20 cellular contexts compared by ENCODE assay signal in genomic region chr4:144579411-144580020, GRCh38.
DNase-seq lines count a peak whose midpoint lies in the region; ATAC-seq and TF ChIP-seq lines count a peak whose summit lies in the region.
"Had no signal": no experiment of that assay in that cellular context is flagged by ENCODE, and none has a peak within 500 bp of the region (broad histone marks: within the 10 kb centered on the region; RNA-seq: fewer than 3 reads in every experiment).

No MANE protein-coding gene starts in this region.

- TF ChIP-seq CTCF in tibial artery (IDR thresholded peaks at IDR 0.05): no peak

- no peaks in the 10 kb centered on the region for H3K9me3 ChIP-seq in tibial artery
- H3K9me3 ChIP-seq: Caco-2, MG63, testis had no signal

- ATAC-seq in HG03196 (IDR thresholded peaks at IDR 0.05; ENCODE audit: unreplicated experiment): no peak
- ATAC-seq: naive thymus-derived CD4-positive, alpha-beta T cell had no signal

- no peak overlapping the region for H3K4me3 ChIP-seq in tibial artery
- H3K4me3 ChIP-seq: MG63, testis had no signal

- H3K4me1 ChIP-seq in tibial artery: peaks cover 0 to 12% (median 0%) of the 10 kb centered on the region in 4 donors
- H3K4me1 ChIP-seq: Caco-2, parathyroid adenoma had no signal

- intact Hi-C loops in tibial artery (cut with DNase I; ENCODE audit: low total_unique reads): no loop called here

- DNase-seq in ELR (ENCODE audit: low read depth): peak; percentile 88
- DNase-seq in RKO (ENCODE audit: low spot score): peak; percentile 33
- DNase-seq in dedifferentiated amniotic fluid mesenchymal stem cell (ENCODE audit: extremely low spot score): peak; percentile 28
- peak; percentile 40 for DNase-seq in kidney glomerular epithelial cell (lab: John Stamatoyannopoulos, UW)
- DNase-seq in NCI-H128 (lab: John Stamatoyannopoulos, UW; ENCODE audit: unreplicated experiment): no peak
- no peak for DNase-seq in tibial artery
- DNase-seq in GDM1 (lab: John Stamatoyannopoulos, UW): no peak
- DNase-seq: activated naive CD8-positive, alpha-beta T cell treated with anti-CD3 and anti-CD28 coated beads, Interleukin-2, amount 10 ng/mL, durations not matched to agents 7 days and 5 days; Caco-2; cerebellar nuclear complex; immature natural killer cell; MG63; naive thymus-derived CD4-positive, alpha-beta T cell; NCI-H187 treated with DMSO at 0.1 percent for 48 hours; NCI-H510A; SHP77; T-helper 2 cell; testis had no signal

- H3K27ac ChIP-seq in tibial artery: no peak overlapping the region
- H3K27ac ChIP-seq: parathyroid adenoma, testis had no signal

- H3K36me3 ChIP-seq in tibial artery: no peaks in the 10 kb centered on the region
- H3K36me3 ChIP-seq: MG63 had no signal

- no peaks in the 10 kb centered on the region for H3K27me3 ChIP-seq in tibial artery
- H3K27me3 ChIP-seq: MG63, testis had no signal

Comparison
In these comparisons a context has a peak if more than half of its experiments do, and no peak if none do; other contexts are left out.
1. DNase-seq: peak in ELR (single experiment), RKO (single experiment), dedifferentiated amniotic fluid mesenchymal stem cell (single experiment) and kidney glomerular epithelial cell (single experiment); none in NCI-H128 (single experiment), tibial artery (0 of 2) and GDM1 (single experiment).